ENCODE assay signal across 1 cellular context in the genomic region with DNA sequence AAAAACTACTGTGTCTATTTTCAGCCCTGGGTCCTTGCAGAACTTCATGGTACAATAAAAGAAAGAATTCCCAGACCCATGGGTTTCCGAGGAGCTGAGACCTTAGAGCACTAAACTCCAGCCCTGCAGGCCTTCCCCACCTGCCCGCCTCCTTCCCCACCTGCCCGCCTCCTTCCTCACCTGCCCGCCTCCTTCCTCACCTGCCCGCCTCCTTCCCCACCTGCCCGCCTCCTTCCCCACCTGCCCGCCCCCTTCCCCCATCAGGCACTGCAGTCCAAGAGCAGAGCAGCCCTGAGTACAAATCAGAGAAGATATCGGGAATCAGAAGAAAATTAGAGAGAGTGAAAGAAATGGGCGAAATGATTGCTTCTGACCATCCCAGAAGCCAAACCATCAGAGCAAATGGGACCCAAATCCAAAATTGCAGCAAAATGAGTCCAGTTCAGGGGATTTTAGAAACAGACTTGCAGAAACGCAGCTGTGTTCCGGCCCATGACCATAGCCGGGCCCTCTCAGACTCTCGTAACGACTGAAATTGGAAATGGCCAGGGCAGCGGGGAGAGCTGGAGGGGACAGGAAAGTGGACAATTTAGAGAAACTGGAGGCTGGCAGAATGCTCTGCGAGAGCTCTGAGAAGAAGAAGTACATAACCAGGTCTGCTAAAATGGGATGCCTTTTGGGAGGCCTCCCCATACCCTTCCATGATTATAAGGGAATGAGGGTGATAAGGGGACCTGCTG.
TF ChIP-seq lines count a peak whose summit lies in the region.

No MANE protein-coding gene starts in this region.

TF ChIP-seq in WTC11, 78 proteins besides CTCF, POLR2A, EP300 and RAD21 (continued from another document):
- TF ChIP-seq ATF2 (CRISPR knock-in tag; IDR thresholded peaks at IDR 0.05; ENCODE audit: borderline replicate concordance, low read depth) (no peak), ZNF416 (CRISPR knock-in tag; IDR thresholded peaks at IDR 0.05) (no peak), ZNF423 (CRISPR knock-in tag; IDR thresholded peaks at IDR 0.05) (no peak), TEAD4 (CRISPR knock-in tag; IDR thresholded peaks at IDR 0.05) (no peak), JUN (CRISPR knock-in tag; IDR thresholded peaks at IDR 0.05) (no peak), ATF6 (CRISPR knock-in tag; IDR thresholded peaks at IDR 0.05) (no peak), CREB1 (CRISPR knock-in tag; IDR thresholded peaks at IDR 0.05) (no peak), NR3C1 (CRISPR knock-in tag; conservative IDR thresholded peaks at IDR 0.05; ENCODE audit: low read depth) (no peak), SOX15 (CRISPR knock-in tag; IDR thresholded peaks at IDR 0.05) (no peak)
- TF ChIP-seq, protein P1, sequence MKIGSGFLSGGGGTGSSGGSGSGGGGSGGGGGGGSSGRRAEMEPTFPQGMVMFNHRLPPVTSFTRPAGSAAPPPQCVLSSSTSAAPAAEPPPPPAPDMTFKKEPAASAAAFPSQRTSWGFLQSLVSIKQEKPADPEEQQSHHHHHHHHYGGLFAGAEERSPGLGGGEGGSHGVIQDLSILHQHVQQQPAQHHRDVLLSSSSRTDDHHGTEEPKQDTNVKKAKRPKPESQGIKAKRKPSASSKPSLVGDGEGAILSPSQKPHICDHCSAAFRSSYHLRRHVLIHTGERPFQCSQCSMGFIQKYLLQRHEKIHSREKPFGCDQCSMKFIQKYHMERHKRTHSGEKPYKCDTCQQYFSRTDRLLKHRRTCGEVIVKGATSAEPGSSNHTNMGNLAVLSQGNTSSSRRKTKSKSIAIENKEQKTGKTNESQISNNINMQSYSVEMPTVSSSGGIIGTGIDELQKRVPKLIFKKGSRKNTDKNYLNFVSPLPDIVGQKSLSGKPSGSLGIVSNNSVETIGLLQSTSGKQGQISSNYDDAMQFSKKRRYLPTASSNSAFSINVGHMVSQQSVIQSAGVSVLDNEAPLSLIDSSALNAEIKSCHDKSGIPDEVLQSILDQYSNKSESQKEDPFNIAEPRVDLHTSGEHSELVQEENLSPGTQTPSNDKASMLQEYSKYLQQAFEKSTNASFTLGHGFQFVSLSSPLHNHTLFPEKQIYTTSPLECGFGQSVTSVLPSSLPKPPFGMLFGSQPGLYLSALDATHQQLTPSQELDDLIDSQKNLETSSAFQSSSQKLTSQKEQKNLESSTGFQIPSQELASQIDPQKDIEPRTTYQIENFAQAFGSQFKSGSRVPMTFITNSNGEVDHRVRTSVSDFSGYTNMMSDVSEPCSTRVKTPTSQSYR (CRISPR knock-in tag; IDR thresholded peaks at IDR 0.05) = no peak
